20 cellular contexts compared by ENCODE assay signal in the genomic region with DNA sequence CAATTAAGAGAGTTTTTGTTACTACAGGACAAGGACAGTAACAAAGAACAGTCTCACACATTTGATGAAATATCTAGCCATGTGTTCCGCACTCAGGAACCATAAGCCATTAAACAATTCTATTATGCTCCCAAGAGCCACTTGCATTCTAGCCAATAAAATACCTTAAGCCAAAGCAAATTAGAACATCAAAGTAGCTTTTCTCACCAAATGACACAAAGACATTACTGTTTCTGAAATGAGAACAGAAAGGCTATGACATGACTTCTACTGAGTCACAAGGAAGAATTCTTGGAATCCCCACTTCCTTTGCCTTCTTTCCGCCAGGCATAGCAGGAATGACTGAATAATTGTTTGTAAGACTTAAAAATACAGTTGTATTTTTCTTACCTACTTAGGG.
DNase-seq lines count a peak whose midpoint lies in the region; ATAC-seq and TF ChIP-seq lines count a peak whose summit lies in the region.
"Had no signal": no experiment of that assay in that cellular context is flagged by ENCODE, and none has a peak within 500 bp of the region (broad histone marks: within the 10 kb centered on the region; RNA-seq: fewer than 3 reads in every experiment).

No MANE protein-coding gene starts in this region.

- intact Hi-C loops in heart right ventricle (cut with DNase I), result no loop called here

- H3K27ac ChIP-seq in Peyer's patch, result no peak overlapping the region
- H3K27ac ChIP-seq in heart right ventricle, result no peak overlapping the region
- H3K27ac ChIP-seq: KMS-11, ovary, upper lobe of right lung had no signal

- peak; percentile 55 for DNase-seq in AG08395 (ENCODE audit: low spot score)
- DNase-seq in HS-5 (ENCODE audit: low read depth), result peak; percentile 48
- DNase-seq in amniotic epithelial cell (ENCODE audit: low read depth), result peak; percentile 29
- peak; percentile 33 for DNase-seq in glomerular visceral epithelial cell (ENCODE audit: extremely low spot score)
- DNase-seq in Peyer's patch, result no peak
- DNase-seq in heart right ventricle, result no peak
- DNase-seq in NAMALWA (ENCODE audit: low spot score), result no peak
- DNase-seq: activated CD4-positive, alpha-beta memory T cell treated with anti-CD3 and anti-CD28 coated beads for 36 hours; activated T-cell treated with anti-CD3 and anti-CD28 coated beads, Interleukin-2, amount 50 U/mL, for 72 hours; CD8-positive, alpha-beta memory T cell; GF-D8; hypothalamus; NCI-H1417 treated with DMSO at 0.1 percent for 48 hours; NCI-H2227 treated with DMSO at 0.1 percent for 48 hours; NK-92 treated with Interleukin-12 subunit alpha and Interleukin-12 subunit beta, amount 100 ng/mL, for 24 hours; ovary; upper lobe of right lung had no signal

- H3K27me3 ChIP-seq in Peyer's patch, result no peaks in the 10 kb centered on the region
- no peaks in the 10 kb centered on the region for H3K27me3 ChIP-seq in heart right ventricle
- H3K27me3 ChIP-seq: ovary, upper lobe of right lung had no signal

- ATAC-seq in heart right ventricle, result no peak
- no peak for ATAC-seq in HG03097 (IDR thresholded peaks at IDR 0.05; ENCODE audit: low FRiP score, unreplicated experiment)
- ATAC-seq: activated T-cell treated with anti-CD3 and anti-CD28 coated beads, Interleukin-2, amount 50 U/mL, for 72 hours; stimulated activated memory B cell treated with anti-CD40 and anti-IgM and Interleukin-4, amounts not matched to agents 10 μg/mL and 1 μg/mL and 100 μg/mL, for 72 hours; upper lobe of right lung had no signal

- H3K9me3 ChIP-seq in Peyer's patch, result no peaks in the 10 kb centered on the region
- no peaks in the 10 kb centered on the region for H3K9me3 ChIP-seq in heart right ventricle
- H3K9me3 ChIP-seq: ovary, upper lobe of right lung had no signal

- 74 to 78% methylated on average over 2 of the region's 2 CpGs for WGBS in heart right ventricle, 2 donors

- H3K4me1 ChIP-seq in Peyer's patch (no peaks in the 10 kb centered on the region), heart right ventricle (no peaks in the 10 kb centered on the region)
- H3K4me1 ChIP-seq: upper lobe of right lung had no signal

- no peak for TF ChIP-seq POLR2A in Peyer's patch (IDR thresholded peaks at IDR 0.05)

- TF ChIP-seq CTCF in Peyer's patch (IDR thresholded peaks at IDR 0.05) (no peak), heart right ventricle (IDR thresholded peaks at IDR 0.05) (no peak)

- H3K36me3 ChIP-seq in Peyer's patch (no peaks in the 10 kb centered on the region), heart right ventricle (no peaks in the 10 kb centered on the region)
- H3K36me3 ChIP-seq: ovary, upper lobe of right lung had no signal

- H3K4me3 ChIP-seq in Peyer's patch (no peak overlapping the region), heart right ventricle (no peak overlapping the region)
- H3K4me3 ChIP-seq: ovary, upper lobe of right lung had no signal

Comparison
In these comparisons a context has a peak if more than half of its experiments do, and no peak if none do; other contexts are left out.
1. DNase-seq: peak in AG08395 (single experiment), HS-5 (single experiment), amniotic epithelial cell (single experiment) and glomerular visceral epithelial cell (single experiment); none in Peyer's patch (0 of 3), heart right ventricle (0 of 2) and NAMALWA (single experiment).